ENCODE assay signal across 8 cellular contexts in the genomic region with DNA sequence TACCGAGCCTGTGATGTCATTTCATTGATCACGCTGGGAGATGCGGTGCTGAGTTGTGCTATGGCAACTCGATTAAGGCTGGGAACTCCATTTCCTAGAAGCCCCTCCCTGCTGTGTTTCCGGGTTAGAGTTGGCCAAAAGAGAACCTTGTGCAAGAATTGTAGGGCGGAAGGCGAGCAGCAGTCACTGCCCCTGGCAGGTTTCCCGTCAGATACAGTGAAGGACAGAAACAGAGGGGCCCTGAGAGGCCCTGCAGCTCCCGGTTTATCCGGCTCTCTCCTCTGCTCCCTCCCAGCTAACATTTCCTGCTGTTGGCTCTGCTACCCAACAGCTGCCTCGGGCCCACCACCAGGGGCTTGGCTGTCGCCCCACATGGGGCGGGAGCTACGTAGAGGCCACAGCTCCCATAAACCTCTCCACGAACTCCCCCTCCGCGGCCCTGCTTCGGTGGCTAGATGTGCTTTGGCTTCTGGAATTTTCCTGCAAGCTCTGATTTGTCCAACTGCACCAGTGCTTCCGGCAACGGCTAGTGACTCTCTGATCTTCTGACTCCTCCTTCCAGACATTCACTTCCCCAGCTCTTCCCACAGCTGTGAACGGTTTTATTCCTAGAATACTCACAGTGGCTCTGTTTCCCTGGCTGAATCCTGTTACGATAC.
DNase-seq lines count a peak whose midpoint lies in the region; ATAC-seq, FAIRE-seq and TF ChIP-seq lines count a peak whose summit lies in the region.

No MANE protein-coding gene starts in this region.

- DNase-seq in DMS 273 treated with DMSO at 0.1 percent for 48 hours (lab: John Stamatoyannopoulos, UW) (peak; percentile 49), LoVo (ENCODE audit: low spot score) (peak; percentile 72), WTC11 (ENCODE audit: low spot score) (peak; percentile 41), kidney (peak; percentile 94), spleen (peak; percentile 85), OCI-M2 (lab: John Stamatoyannopoulos, UW; ENCODE audit: unreplicated experiment) (no peak)
- DNase-seq in central memory CD4-positive, alpha-beta T cell: peak; percentile 55

- ATAC-seq in WTC11 (peak; percentile 95), GM18867 (IDR thresholded peaks at IDR 0.05; ENCODE audit: unreplicated experiment) (no peak)

- no peaks in the 10 kb centered on the region for H3K9me3 Mint-ChIP-seq in WTC11

- H3K4me1 Mint-ChIP-seq in WTC11: peaks cover 32% of the 10 kb centered on the region

- no peak overlapping the region for H3K4me3 Mint-ChIP-seq in WTC11

- POLR2A ChIA-PET in WTC11 (lab: Charles Lee): interaction anchor here (0.7 to 1.6 kb wide), 2 partner anchors 75 to 76 kb away, joined by 10 read pairs; partner anchors contain the start of gene USP9X

- H3K4me3 ChIP-seq in kidney (ENCODE audit: low read length in 2 of 2): peak overlapping the region; percentile 45 to 56
- H3K4me3 ChIP-seq in spleen: peak overlapping the region in 6 of 8 donors; percentile 2 to 61 (median 20)

- CTCF ChIA-PET in WTC11 (lab: Charles Lee): interaction anchor here (1.5 kb wide), 1 partner anchor 106 kb away, joined by 11 read pairs; no protein-coding TSS in a partner anchor

- H3K36me3 ChIP-seq in kidney (ENCODE audit: control insufficient read depth in 1 of 2, insufficient read depth in 2 of 2, low read length in 2 of 2) (no peaks in the 10 kb centered on the region), spleen (no peaks in the 10 kb centered on the region)

- no peak for TF ChIP-seq CTCF in WTC11 (IDR thresholded peaks at IDR 0.05)
- TF ChIP-seq CTCF in kidney (IDR thresholded peaks at IDR 0.05; ENCODE audit: borderline replicate concordance, extremely low read depth, insufficient read depth): no peak
- peak in 8 of 11 experiments; percentile 8 to 37 (median 28) for TF ChIP-seq CTCF in spleen (IDR thresholded peaks at IDR 0.05 in 8 of 11, conservative IDR thresholded peaks at IDR 0.05 in 3 of 11)

- intact Hi-C loops in kidney (cut with DNase I) (no loop called here), spleen (cut with DNase I; ENCODE audit: low total_unique reads) (no loop called here)

- peak overlapping the region in 1 of 2 donors; percentile 28 for H3K9ac ChIP-seq in kidney (ENCODE audit: low read length in 2 of 2)

- H3K27me3 ChIP-seq in spleen (replicated peaks in 1 of 7): peaks cover 0 to 8% (median 0%) of the 10 kb centered on the region in 7 donors

- H3K36me3 Mint-ChIP-seq in WTC11: no peaks in the 10 kb centered on the region

- no peaks in the 10 kb centered on the region; the same call in 1 of the 2 replicates for H3K27me3 Mint-ChIP-seq in WTC11 (ENCODE audit: low read depth)

- H3K27ac ChIP-seq in kidney (ENCODE audit: low read depth in 2 of 2, low read length in 2 of 2): peak overlapping the region; percentile 81 to 85
- H3K27ac ChIP-seq in spleen: peak overlapping the region; percentile 23 to 92 (median 85)

- FAIRE-seq in kidney (lab: Jason Lieb, UNC): no peak

- WGBS in spleen, 5 donors: 4 to 26% (median 4%) methylated on average over 14 to 22 of the region's 22 CpGs

- peaks cover 2 to 5% of the 10 kb centered on the region in 2 donors for H3K4me1 ChIP-seq in kidney (ENCODE audit: control insufficient read depth in 1 of 2, insufficient read depth in 1 of 2, low read depth in 1 of 2, low read length in 2 of 2)
- peaks cover 0 to 34% (median 17%) of the 10 kb centered on the region in 6 donors for H3K4me1 ChIP-seq in spleen

- no peak for TF ChIP-seq POLR2A in spleen (IDR thresholded peaks at IDR 0.05)

- no peaks in the 10 kb centered on the region for H3K9me3 ChIP-seq in kidney (ENCODE audit: control insufficient read depth in 1 of 2, low read length in 2 of 2)
- H3K9me3 ChIP-seq in spleen: no peaks in the 10 kb centered on the region

- H3K27ac Mint-ChIP-seq in WTC11: peak overlapping the region; percentile 65

TF ChIP-seq in WTC11, 78 proteins besides CTCF, POLR2A, EP300 and RAD21:
- TF ChIP-seq MAX (CRISPR knock-in tag; IDR thresholded peaks at IDR 0.05) (no peak), SP1 (CRISPR knock-in tag; conservative IDR thresholded peaks at IDR 0.05) (no peak), GABPB1 (CRISPR knock-in tag; IDR thresholded peaks at IDR 0.05) (peak; percentile 43; the same call in 1 of the 2 replicates)

Comparison
In these comparisons a context has a peak if more than half of its experiments do, and no peak if none do; other contexts are left out.
1. CTCF ChIP-seq: peak in spleen (8 of 11); none in WTC11 (single experiment) and kidney (single experiment).